Comparison of ENCODE assay signal across 8 cellular contexts in genomic region chr13:40769970-40770369, GRCh38. TPM values are rescaled to one million over a fixed set of nuclear protein-coding genes. Genes with fewer than 3 reads are reported as not detected.
DNase-seq lines count a peak whose midpoint lies in the region; TF ChIP-seq lines count a peak whose summit lies in the region.

No MANE protein-coding gene starts in this region.

- in situ Hi-C loops in GM23248 (cut with MboI), result no loop called here

- peak overlapping the region; percentile 92 for H3K4me2 ChIP-seq in GM23248 (ENCODE audit: unreplicated experiment)

- peak overlapping the region; percentile 98 for H2AFZ ChIP-seq in GM23248

- H3F3A ChIP-seq in GM23248 (ENCODE audit: insufficient read depth), result peaks cover 8% of the 10 kb centered on the region

- WGBS in GM23248 (ENCODE audit: low coverage in 1 of 2, low lambda C conversion rate in 2 of 2, missing lambda C conversion rate in 2 of 2), 2 experiments, result 72 to 74% methylated on average over 6 of the region's 6 CpGs

- no peak for DNase-seq in GM23248
- no peak for DNase-seq in SJSA1 (ENCODE audit: low read depth in 1 of 2, low spot score in 2 of 2)
- no peak for DNase-seq in fibroblast of the aortic adventitia (ENCODE audit: low read depth)
- DNase-seq in skeletal muscle cell (ENCODE audit: low read depth), result no peak
- no peak for DNase-seq in AG08396 (ENCODE audit: low spot score)
- DNase-seq in NCI-H2107 (lab: John Stamatoyannopoulos, UW), result no peak
- no peak for DNase-seq in activated CD4-positive, alpha-beta T cell treated with anti-CD3 and anti-CD28 coated beads for 4 hours
- no peak for DNase-seq in activated effector memory CD4-positive, alpha-beta T cell treated with Interleukin-2 at 50 U/mL for 16 hours

- H3K79me2 ChIP-seq in GM23248 (ENCODE audit: insufficient read depth), result peaks cover 21% of the 10 kb centered on the region

- H3K27ac ChIP-seq in GM23248 (no peak overlapping the region), SJSA1 (no peak overlapping the region)

- TF ChIP-seq CTCF in fibroblast of the aortic adventitia (IDR thresholded peaks at IDR 0.05; ENCODE audit: insufficient read depth, low read length), result no peak

- peak overlapping the region; percentile 87 for H3K9ac ChIP-seq in GM23248

- H3K27me3 ChIP-seq in GM23248 (replicated peaks; ENCODE audit: insufficient read depth) (no peaks in the 10 kb centered on the region), SJSA1 (replicated peaks) (no peaks in the 10 kb centered on the region)

- H3K9me3 ChIP-seq in GM23248 (ENCODE audit: low read depth) (no peaks in the 10 kb centered on the region), SJSA1 (replicated peaks) (no peaks in the 10 kb centered on the region)

- H3K4me1 ChIP-seq in GM23248 (ENCODE audit: insufficient read depth) (peaks cover 9% of the 10 kb centered on the region), SJSA1 (replicated peaks) (peaks cover 6% of the 10 kb centered on the region)

- peaks cover 7% of the 10 kb centered on the region; the same call in 1 of the 2 replicates for H3K36me3 ChIP-seq in GM23248 (ENCODE audit: low read depth)
- H3K36me3 ChIP-seq in SJSA1, result peaks cover 7% of the 10 kb centered on the region

- H3K9me2 ChIP-seq in GM23248 (ENCODE audit: insufficient read depth), result no peaks in the 10 kb centered on the region

- H3K4me3 ChIP-seq in GM23248, result peak overlapping the region; percentile 96
- H3K4me3 ChIP-seq in SJSA1, result peak overlapping the region; percentile 61
- peak overlapping the region; percentile 100 for H3K4me3 ChIP-seq in fibroblast of the aortic adventitia (ENCODE audit: low read depth, low read length)
- peak overlapping the region; percentile 96 for H3K4me3 ChIP-seq in skeletal muscle cell (ENCODE audit: low read depth, low read length)

- H4K20me1 ChIP-seq in GM23248 (ENCODE audit: insufficient read depth), result no peaks in the 10 kb centered on the region

RNA-seq across cellular contexts. Expression of gene MRPS31, which starts 1.0 kb away (rescaled TPM):
- total RNA-seq in GM23248 (2014; rRNA removed; shearing (Covaris generic)), result 2.9 and 9.8 TPM in 2 replicates
- 14.7 and 16.6 TPM in 2 replicates for polyA plus RNA-seq in GM23248 (2016; fragmentation: Nextera tagmentation; extraction: Ambion mirVana)
- 7.8 and 8.2 TPM in 2 replicates for total RNA-seq in SJSA1 (2014; rRNA removed; shearing (Covaris generic))
- 18.0 and 25.1 TPM in 2 replicates for total RNA-seq in fibroblast of the aortic adventitia (ENCODE audit: low replicate concordance)

RNA-seq across cellular contexts. Expression of gene SLC25A15, which starts 19.4 kb away (rescaled TPM):
- 24.4 and 29.1 TPM in 2 replicates for total RNA-seq in GM23248 (2014; rRNA removed; shearing (Covaris generic))
- polyA plus RNA-seq in GM23248 (2016; fragmentation: Nextera tagmentation; extraction: Ambion mirVana), result 12.6 and 12.7 TPM in 2 replicates
- total RNA-seq in SJSA1 (2014; rRNA removed; shearing (Covaris generic)), result 16.4 and 30.7 TPM in 2 replicates
- total RNA-seq in fibroblast of the aortic adventitia (ENCODE audit: low replicate concordance), result 11.7 and 13.8 TPM in 2 replicates
